18 cellular contexts compared by ENCODE assay signal in genomic region chr11:34651551-34651950, GRCh38. TPM values are rescaled to one million over a fixed set of nuclear protein-coding genes. Genes with fewer than 3 reads are reported as not detected.
DNase-seq lines count a peak whose midpoint lies in the region; ATAC-seq, FAIRE-seq and TF ChIP-seq lines count a peak whose summit lies in the region.
"Had no signal": no experiment of that assay in that cellular context is flagged by ENCODE, and none has a peak within 500 bp of the region (broad histone marks: within the 10 kb centered on the region; RNA-seq: fewer than 3 reads in every experiment).

No MANE protein-coding gene starts in this region.

- no peaks in the 10 kb centered on the region for H3K36me3 Mint-ChIP-seq in T-cell

- no peak overlapping the region for H2AFZ ChIP-seq in HepG2 (ENCODE audit: low read length)

- H3K79me2 ChIP-seq in HepG2 (ENCODE audit: insufficient read depth, low read length) = no peaks in the 10 kb centered on the region

- WGBS in HepG2 (ENCODE audit: low lambda C conversion rate) = 92% methylated on average over 3 of the region's 3 CpGs
- 77% methylated on average over 3 of the region's 3 CpGs for WGBS in right lobe of liver (ENCODE audit: insufficient coverage, low coverage, low lambda C conversion rate, missing lambda C conversion rate)

- intact Hi-C loops in HepG2 (cut with micrococcal nuclease; ENCODE audit: unreplicated experiment) (loop anchor here (10.0 kb wide), 1 partner anchor 743 kb away; no protein-coding TSS in a partner anchor), right lobe of liver (cut with DNase I) (no loop called here), kidney (cut with DNase I) (no loop called here)

- peaks cover 34 to 57% (median 48%) of the 10 kb centered on the region in 3 donors for H3K4me1 Mint-ChIP-seq in T-cell

- H4K20me1 ChIP-seq in HepG2 (ENCODE audit: insufficient read depth, low read length) = no peaks in the 10 kb centered on the region

- H3K4me1 ChIP-seq in HepG2 (ENCODE audit: insufficient read depth, low read length) (peaks cover 59% of the 10 kb centered on the region), right lobe of liver (peaks cover 0 to 28% (median 9%) of the 10 kb centered on the region in 4 donors), foreskin keratinocyte (peaks cover 34% of the 10 kb centered on the region), kidney (ENCODE audit: control insufficient read depth in 1 of 2, insufficient read depth in 1 of 2, low read depth in 1 of 2, low read length in 2 of 2) (no peaks in the 10 kb centered on the region)

- BruUV-seq in HepG2 (replicated peaks; lab: Mats Ljungman, UMichigan) = no TSS peak

- H3K4me3 ChIP-seq in HepG2 (replicated peaks in 1 of 3; ENCODE audit: insufficient read depth in 1 of 3, low read depth in 2 of 3, low read length in 3 of 3) (no peak overlapping the region), right lobe of liver (no peak overlapping the region), kidney (ENCODE audit: low read length in 2 of 2) (no peak overlapping the region)
- H3K4me3 ChIP-seq: pancreas had no signal

- peaks cover 17 to 25% of the 10 kb centered on the region in 2 donors for H3K27me3 Mint-ChIP-seq in T-cell

- in situ Hi-C loops in HepG2 (cut with HindIII; ENCODE audit: extremely low pct_ligation_motif_present, low pct_unique_long_range_greater_than_20kb) = loop anchor here (10.0 kb wide), 1 partner anchor 47 kb away; no protein-coding TSS in a partner anchor

- DNase-seq in HepG2 (ENCODE audit: low spot score) = peak; percentile 40
- DNase-seq in right lobe of liver = no peak
- no peak for DNase-seq in T-cell
- DNase-seq in foreskin keratinocyte = no peak
- no peak for DNase-seq in kidney
- no peak for DNase-seq in DMS153 (lab: John Stamatoyannopoulos, UW)
- DNase-seq in GM10248 (ENCODE audit: extremely low spot score) = no peak
- DNase-seq: activated CD8-positive, alpha-beta T cell treated with anti-CD3 and anti-CD28 coated beads for 36 hours; effector memory CD8-positive, alpha-beta T cell; Kasumi-1; NCI-H2029; NCI-H774; pancreas; SHP77 had no signal

- TF ChIP-seq CTCF in HepG2 (CRISPR knock-in tag; IDR thresholded peaks at IDR 0.05) (no peak), right lobe of liver (IDR thresholded peaks at IDR 0.05) (no peak), foreskin keratinocyte (conservative IDR thresholded peaks at IDR 0.05) (no peak), kidney (IDR thresholded peaks at IDR 0.05; ENCODE audit: borderline replicate concordance, extremely low read depth, insufficient read depth) (no peak), GM10248 (IDR thresholded peaks at IDR 0.05; ENCODE audit: control extremely low read depth, extremely low read depth, low read depth, missing control alignments) (no peak)

- H3K27ac Mint-ChIP-seq in T-cell = peak overlapping the region in 1 of 2 donors; percentile 11
- H3K27ac Mint-ChIP-seq: activated CD8-positive, alpha-beta T cell treated with anti-CD3 and anti-CD28 coated beads for 36 hours had no signal

- no peak for TF ChIP-seq RAD21 in HepG2 (CRISPR knock-in tag; IDR thresholded peaks at IDR 0.05)

- H3K27me3 ChIP-seq in HepG2 (ENCODE audit: control insufficient read depth in 1 of 2, insufficient read depth in 2 of 2, low read length in 2 of 2) (no peaks in the 10 kb centered on the region), right lobe of liver (no peaks in the 10 kb centered on the region), foreskin keratinocyte (no peaks in the 10 kb centered on the region)
- H3K27me3 ChIP-seq: pancreas had no signal

- ATAC-seq in HepG2 (no peak), right lobe of liver (no peak), T-cell (replicated peaks in 1 of 4) (no peak), foreskin keratinocyte (no peak), GM18870 (IDR thresholded peaks at IDR 0.05; ENCODE audit: unreplicated experiment) (no peak)
- ATAC-seq: activated CD8-positive, alpha-beta T cell treated with anti-CD3 and anti-CD28 coated beads for 36 hours; effector memory CD8-positive, alpha-beta T cell; GM12878; pancreas had no signal

- peak overlapping the region in 2 of 3 donors; percentile 10 to 16 for H3K4me3 Mint-ChIP-seq in T-cell
- H3K4me3 Mint-ChIP-seq: activated CD8-positive, alpha-beta T cell treated with anti-CD3 and anti-CD28 coated beads for 36 hours had no signal

- TF ChIP-seq EP300 in HepG2 (IDR thresholded peaks at IDR 0.05; ENCODE audit: low read depth in 2 of 2, low read length in 2 of 2) (no peak), HepG2 (CRISPR knock-in tag; IDR thresholded peaks at IDR 0.05; ENCODE audit: borderline replicate concordance) (no peak)

- FAIRE-seq in HepG2 (lab: Jason Lieb, UNC) (no peak), kidney (lab: Jason Lieb, UNC) (no peak)
- FAIRE-seq: GM12878, pancreas, TTC549 had no signal

- CTCF ChIA-PET in HepG2 (lab: Yijun Ruan, JAX; ENCODE audit: low intra/inter-chr PET ratio, low total read pairs) (no interaction called here), T-cell (lab: Charles Lee) (no interaction called here), GM10248 (lab: Yijun Ruan, JAX) (interaction anchor here (1.8 kb wide), 1 partner anchor 9 kb away, joined by 4 read pairs; no protein-coding TSS in a partner anchor)

- POLR2A ChIA-PET in HepG2 (lab: Yijun Ruan, JAX) = interaction anchor here (5.1 kb wide), 1 partner anchor 10 kb away, joined by 145 read pairs; no protein-coding TSS in a partner anchor
- POLR2A ChIA-PET in T-cell (lab: Charles Lee) = no interaction called here
- POLR2A ChIA-PET in GM10248 (lab: Yijun Ruan, JAX) = no interaction called here

- H3K36me3 ChIP-seq in HepG2 (replicated peaks in 1 of 2; ENCODE audit: control insufficient read depth in 1 of 2, insufficient read depth in 2 of 2, low read length in 2 of 2) (no peaks in the 10 kb centered on the region), right lobe of liver (no peaks in the 10 kb centered on the region), kidney (ENCODE audit: control insufficient read depth in 1 of 2, insufficient read depth in 2 of 2, low read length in 2 of 2) (no peaks in the 10 kb centered on the region)

- H3K9me3 ChIP-seq in HepG2 (ENCODE audit: low read length) (no peaks in the 10 kb centered on the region), right lobe of liver (no peaks in the 10 kb centered on the region), kidney (ENCODE audit: control insufficient read depth in 1 of 2, low read length in 2 of 2) (no peaks in the 10 kb centered on the region)
- H3K9me3 ChIP-seq: pancreas had no signal

- no peak overlapping the region for H3K9ac ChIP-seq in HepG2 (ENCODE audit: insufficient read depth, low read depth, low read length)
- H3K9ac ChIP-seq in kidney (ENCODE audit: low read length in 2 of 2) = no peak overlapping the region

- no peaks in the 10 kb centered on the region for H3K9me3 Mint-ChIP-seq in T-cell
- H3K9me3 Mint-ChIP-seq: activated CD8-positive, alpha-beta T cell treated with anti-CD3 and anti-CD28 coated beads for 36 hours had no signal

- no peak for TF ChIP-seq POLR2A in HepG2 (IDR thresholded peaks at IDR 0.05; ENCODE audit: insufficient read depth in 1 of 2, low read depth in 2 of 2, low read length in 2 of 2)
- no peak for TF ChIP-seq POLR2A in right lobe of liver (IDR thresholded peaks at IDR 0.05)

- no peak overlapping the region for H3K4me2 ChIP-seq in HepG2 (ENCODE audit: low read depth, low read length)

- no peak overlapping the region for H3K27ac ChIP-seq in HepG2 (ENCODE audit: extremely low read length, insufficient read depth, low read length)
- H3K27ac ChIP-seq in right lobe of liver = no peak overlapping the region
- H3K27ac ChIP-seq in foreskin keratinocyte = peak overlapping the region; percentile 22
- no peak overlapping the region for H3K27ac ChIP-seq in kidney (ENCODE audit: low read depth in 2 of 2, low read length in 2 of 2)
- H3K27ac ChIP-seq: HL-60 had no signal

TF ChIP-seq in HepG2, 621 proteins besides CTCF, POLR2A, EP300 and RAD21 (continues in another document):
- TF ChIP-seq ZSCAN29 (CRISPR knock-in tag; conservative IDR thresholded peaks at IDR 0.05) (no peak), SOX13 (IDR thresholded peaks at IDR 0.05) (no peak), SOX13 (CRISPR knock-in tag; conservative IDR thresholded peaks at IDR 0.05 in 1 of 2, IDR thresholded peaks at IDR 0.05 in 1 of 2) (no peak), ZNF282 (IDR thresholded peaks at IDR 0.05; ENCODE audit: partially characterized antibody) (no peak), ZNF761 (CRISPR knock-in tag; conservative IDR thresholded peaks at IDR 0.05) (no peak), MAZ (IDR thresholded peaks at IDR 0.05; ENCODE audit: borderline replicate concordance, low read depth, low read length) (no peak), MAZ (CRISPR knock-in tag; IDR thresholded peaks at IDR 0.05; ENCODE audit: low read depth) (no peak)

RNA-seq across cellular contexts. Expression of gene EHF, which starts 30.7 kb away (rescaled TPM):
- total RNA-seq in HepG2 (2016; rRNA removed; fragmentation: Illumina TruSeq; extraction: Trizol) (0.24 and 0.46 TPM in 2 replicates), right lobe of liver (1 to 10 TPM in 5 of 6 experiments, under 1 TPM in 1; 1.00 to 3.3 (median 1.5) TPM), T-cell (under 1 TPM in 3 of 5 donors, not detected in 2; 0.30 to 0.47 (median 0.43) TPM), foreskin keratinocyte (97.2 and 109 TPM in 2 replicates), kidney (65.5 TPM)
- total RNA-seq in HepG2 (2016; cell fraction: cytosol; rRNA removed; fragmentation: Illumina TruSeq; extraction: Trizol; ENCODE audit: low read depth) = not detected in 2 replicates
- total RNA-seq in HepG2 (2016; cell fraction: insoluble cytoplasmic fraction; rRNA removed; fragmentation: Illumina TruSeq; extraction: Trizol) = 0.19 and 0.65 TPM in 2 replicates
- 0.09 and 0.24 TPM in 2 replicates for total RNA-seq in HepG2 (2016; cell fraction: membrane; rRNA removed; fragmentation: Illumina TruSeq; extraction: Trizol)
- 0.22 and 0.28 TPM in 2 replicates for total RNA-seq in HepG2 (2016; cell fraction: nucleus; rRNA removed; fragmentation: Illumina TruSeq; extraction: Trizol)
- polyA plus RNA-seq in HepG2 (2011; rRNA removed) (0.04 TPM in 1 of 2 replicates, not detected in the other), foreskin keratinocyte (9.0 and 11.2 TPM in 2 replicates), kidney (ENCODE audit: insufficient read depth, low read depth, low replicate concordance) (4.7 TPM)
- polyA plus RNA-seq in HepG2 (2011; cell fraction: cytosol; rRNA removed) = 0.08 TPM in 1 of 2 replicates, not detected in the other
- 0.07 TPM in 1 of 2 replicates, not detected in the other for polyA plus RNA-seq in HepG2 (2011; cell fraction: nucleus; rRNA removed)
- not detected in 2 replicates for polyA plus RNA-seq in HepG2 (2012)
- polyA plus RNA-seq in HepG2 (2016; cell fraction: cytosol; fragmentation: Illumina TruSeq; extraction: Trizol; ENCODE audit: low read depth) = 0.06 and 0.17 TPM in 2 replicates
- polyA plus RNA-seq in HepG2 (2016; cell fraction: insoluble cytoplasmic fraction; fragmentation: Illumina TruSeq; extraction: Trizol; ENCODE audit: low read depth) = 0.13 and 0.40 TPM in 2 replicates
- polyA plus RNA-seq in HepG2 (2016; cell fraction: membrane; fragmentation: Illumina TruSeq; extraction: Trizol; ENCODE audit: low read depth) = 0.13 TPM in 1 of 2 replicates, not detected in the other
- 0.28 and 0.30 TPM in 2 replicates for polyA plus RNA-seq in HepG2 (2016; cell fraction: nucleus; fragmentation: Illumina TruSeq; extraction: Trizol; ENCODE audit: insufficient read depth, low read depth)
- 0.06 and 0.65 TPM in 2 replicates for polyA minus RNA-seq in HepG2 (2011; rRNA and poly(A)+ RNA removed; ENCODE audit: low replicate concordance)
- polyA minus RNA-seq in HepG2 (2011; cell fraction: cytosol; rRNA and poly(A)+ RNA removed) = not detected in 2 replicates
- 0.25 and 0.39 TPM in 2 replicates for polyA minus RNA-seq in HepG2 (2011; cell fraction: nucleus; rRNA and poly(A)+ RNA removed)
- total RNA-seq: activated CD8-positive, alpha-beta T cell treated with anti-CD3 and anti-CD28 coated beads for 36 hours had no signal

Comparison
In these comparisons a context has a peak if more than half of its experiments do, and no peak if none do; other contexts are left out.
1. RNA of gene EHF, which starts 30.7 kb away (total RNA-seq): 97.2 to 109 TPM in foreskin keratinocyte and 65.5 TPM in kidney (single experiment); 1.00 to 3.3 TPM in right lobe of liver, 0.09 to 0.65 TPM in HepG2 and 0.30 to 0.47 TPM in T-cell; every median in the first group is over 10 times any median in the second.